Comparison of ENCODE assay signal across 7 cellular contexts in the genomic region with DNA sequence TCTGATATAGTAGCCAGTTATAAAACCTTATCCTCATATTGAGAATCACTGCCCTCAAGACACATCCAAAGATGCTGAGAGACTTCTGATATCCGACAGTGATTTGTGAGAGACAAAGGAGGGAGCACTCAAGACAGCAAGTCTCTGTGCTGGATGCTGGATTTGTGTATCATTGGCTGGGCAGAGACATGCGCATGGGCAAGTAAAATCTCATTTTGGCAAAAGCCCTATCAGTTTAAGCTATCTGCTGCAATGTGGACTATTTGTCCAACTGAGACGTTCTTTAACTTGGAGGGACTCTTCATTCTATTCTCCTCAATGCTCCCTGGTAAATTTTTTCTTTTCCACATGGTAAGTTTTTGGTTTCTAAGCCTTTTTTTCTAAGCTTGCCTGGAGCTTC.
"Had no signal": no experiment of that assay in that cellular context is flagged by ENCODE, and none has a peak within 500 bp of the region (broad histone marks: within the 10 kb centered on the region; RNA-seq: fewer than 3 reads in every experiment).

No MANE protein-coding gene starts in this region.

- ATAC-seq: HepG2 had no signal

- DNase-seq: IMR-90, KBM-7, KG1 had no signal

- H3K9ac ChIP-seq: KMS-11 had no signal

- H3K4me2 ChIP-seq: KMS-11 had no signal

- FAIRE-seq: HepG2, HTR-8/SVneo had no signal

- H3K27ac ChIP-seq: HL-60, KMS-11 had no signal
